Comparison of ENCODE assay signal across 8 cellular contexts in genomic region chr3:182837855-182838454, GRCh38. TPM values are rescaled to one million over a fixed set of nuclear protein-coding genes. Genes with fewer than 3 reads are reported as not detected.
DNase-seq lines count a peak whose midpoint lies in the region; ATAC-seq, FAIRE-seq and TF ChIP-seq lines count a peak whose summit lies in the region.

No MANE protein-coding gene starts in this region.

- peak in 2 of 4 donors; percentile 57 to 65 for ATAC-seq in pancreas
- ATAC-seq in HG03439 (IDR thresholded peaks at IDR 0.05; ENCODE audit: unreplicated experiment): no peak
- no peak for ATAC-seq in GM18517 (IDR thresholded peaks at IDR 0.05; ENCODE audit: unreplicated experiment)
- ATAC-seq in GM19035 (IDR thresholded peaks at IDR 0.05; ENCODE audit: unreplicated experiment): no peak

- intact Hi-C loops in pancreas (cut with DNase I): loop anchor here in 1 of 3 donors (10.0 kb wide), 1 partner anchor 123 kb away; no protein-coding TSS in a partner anchor

- peak; percentile 11 to 23 (median 19) for TF ChIP-seq CTCF in pancreas (IDR thresholded peaks at IDR 0.05)

- H3K4me1 ChIP-seq in pancreas: no peaks in the 10 kb centered on the region

- 19 to 30% methylated on average over 3 of the region's 3 CpGs for WGBS in pancreas, 2 donors

- H3K27ac ChIP-seq in pancreas: no peak overlapping the region

- no peaks in the 10 kb centered on the region for H3K27me3 ChIP-seq in pancreas

- no peaks in the 10 kb centered on the region for H3K9me3 ChIP-seq in pancreas

- H3K36me3 ChIP-seq in pancreas: peaks cover 0 to 5% (median 0%) of the 10 kb centered on the region in 3 donors

- FAIRE-seq in pancreas (lab: Jason Lieb, UNC): no peak

- DNase-seq in EH (ENCODE audit: low read depth): peak; percentile 31
- DNase-seq in NCI-H146 treated with DMSO at 0.1 percent for 48 hours (lab: John Stamatoyannopoulos, UW; ENCODE audit: unreplicated experiment): peak; percentile 46
- peak; percentile 59 for DNase-seq in dermis blood vessel endothelial cell
- no peak for DNase-seq in pancreas
- no peak for DNase-seq in hepatic stellate cell (ENCODE audit: low spot score)

- H3K4me3 ChIP-seq in pancreas: no peak overlapping the region

RNA-seq across cellular contexts. Expression of gene ATP11B, which starts 44.7 kb away (rescaled TPM):
- total RNA-seq in dermis blood vessel endothelial cell: 111 and 160 TPM in 2 replicates
- total RNA-seq in pancreas: 10 to 100 TPM; 24.2 to 50.2 (median 30.7) TPM
- 1 to 10 TPM; 3.2 to 7.8 TPM for polyA plus RNA-seq in pancreas

Comparison
In these comparisons a context has a peak if more than half of its experiments do, and no peak if none do; other contexts are left out.
1. DNase-seq: peak in EH (single experiment), NCI-H146 treated with DMSO at 0.1 percent for 48 hours (single experiment) and dermis blood vessel endothelial cell (single experiment); none in pancreas (0 of 6) and hepatic stellate cell (single experiment).